ENCODE assay signal across 9 cellular contexts in the genomic region with DNA sequence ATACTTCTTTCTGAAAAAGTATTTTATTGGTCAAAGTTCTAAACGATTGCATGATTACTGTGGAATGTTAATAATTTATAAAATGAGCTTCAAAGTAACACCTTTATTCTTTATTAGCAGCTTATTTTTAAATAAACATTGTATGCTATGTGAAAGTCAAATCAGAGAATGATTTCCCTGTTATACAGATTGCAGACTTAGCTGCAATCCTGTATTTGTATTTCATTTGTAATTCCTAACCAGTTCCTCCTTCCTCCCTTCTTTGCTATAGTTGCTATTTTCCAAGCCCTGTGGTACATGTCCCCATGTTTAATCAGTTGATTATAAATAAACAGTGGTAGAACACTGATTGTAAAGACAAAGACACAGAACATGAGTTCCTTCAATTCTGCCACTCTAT.
"Had no signal": no experiment of that assay in that cellular context is flagged by ENCODE, and none has a peak within 500 bp of the region (broad histone marks: within the 10 kb centered on the region; RNA-seq: fewer than 3 reads in every experiment).

No MANE protein-coding gene starts in this region.

- H3K4me3 ChIP-seq: GM23248, HAP-1 had no signal

- H3K9me3 ChIP-seq: HAP-1 had no signal

- H3K27ac Mint-ChIP-seq: HFFc6 had no signal

- DNase-seq: GM23248, GOT3, H7, HFFc6, KBM-7 had no signal

- H3K36me3 ChIP-seq: HAP-1 had no signal

- H3K9me3 Mint-ChIP-seq: HFFc6, IgD-negative memory B cell had no signal

- H3K36me3 Mint-ChIP-seq: IgD-negative memory B cell had no signal

- FAIRE-seq: HepG2 had no signal

- H3K27ac ChIP-seq: GM23248, HL-60 had no signal

- H3K4me3 Mint-ChIP-seq: HFFc6, IgD-negative memory B cell had no signal
